17 cellular contexts compared by ENCODE assay signal in genomic region chr5:1092122-1092521, GRCh38. TPM values are rescaled to one million over a fixed set of nuclear protein-coding genes. Genes with fewer than 3 reads are reported as not detected.
DNase-seq lines count a peak whose midpoint lies in the region; ATAC-seq and TF ChIP-seq lines count a peak whose summit lies in the region.
"Had no signal": no experiment of that assay in that cellular context is flagged by ENCODE, and none has a peak within 500 bp of the region (broad histone marks: within the 10 kb centered on the region; RNA-seq: fewer than 3 reads in every experiment).

No MANE protein-coding gene starts in this region.

- H3K27me3 ChIP-seq in left ventricle myocardium inferior (ENCODE audit: low read depth) (no peaks in the 10 kb centered on the region), body of pancreas (no peaks in the 10 kb centered on the region)
- H3K27me3 ChIP-seq: BLaER1 had no signal

- H3K27ac ChIP-seq in left ventricle myocardium inferior (replicated peaks) (peak overlapping the region; percentile 83), body of pancreas (peak overlapping the region in 1 of 4 donors; percentile 5)
- H3K27ac ChIP-seq: BLaER1 had no signal

- TF ChIP-seq CTCF in left ventricle myocardium inferior (IDR thresholded peaks at IDR 0.05; ENCODE audit: borderline replicate concordance) (no peak), body of pancreas (IDR thresholded peaks at IDR 0.05) (no peak), nephron (IDR thresholded peaks at IDR 0.05; ENCODE audit: unreplicated experiment in 3 of 3) (no peak)

- peaks cover 19% of the 10 kb centered on the region for H3K36me3 Mint-ChIP-seq in nephron (ENCODE audit: low read depth)
- H3K36me3 Mint-ChIP-seq: IgD-negative memory B cell had no signal

- H3K4me3 Mint-ChIP-seq in nephron = no peak overlapping the region
- H3K4me3 Mint-ChIP-seq: CD14-positive monocyte; CD4-positive, alpha-beta memory T cell; GM23338; IgD-negative memory B cell had no signal

- H3K4me1 ChIP-seq in left ventricle myocardium inferior (peaks cover 74% of the 10 kb centered on the region), body of pancreas (peaks cover 12% of the 10 kb centered on the region)

- TF ChIP-seq POLR2A in body of pancreas (IDR thresholded peaks at IDR 0.05) = no peak

- H3K4me1 Mint-ChIP-seq in nephron = peaks cover 49% of the 10 kb centered on the region

- H3K4me3 ChIP-seq in left ventricle myocardium inferior (no peak overlapping the region), body of pancreas (no peak overlapping the region)
- H3K4me3 ChIP-seq: BLaER1, GM23338 had no signal

- H3K36me3 ChIP-seq in left ventricle myocardium inferior (peaks cover 65% of the 10 kb centered on the region), body of pancreas (replicated peaks in 1 of 2; ENCODE audit: insufficient read depth in 1 of 2, low read depth in 2 of 2) (peaks cover 0 to 22% of the 10 kb centered on the region in 2 donors)

- H3K27me3 Mint-ChIP-seq in nephron (ENCODE audit: low read depth) = peaks cover 8% of the 10 kb centered on the region
- H3K27me3 Mint-ChIP-seq: CD4-positive, alpha-beta memory T cell; IgD-negative memory B cell had no signal

- ATAC-seq in Right ventricle myocardium superior (ENCODE audit: poor library complexity) = no peak
- ATAC-seq in body of pancreas = peak; percentile 12
- ATAC-seq in HG03460 (IDR thresholded peaks at IDR 0.05; ENCODE audit: unreplicated experiment) = no peak
- ATAC-seq: GM23338 had no signal

- no peak for DNase-seq in left ventricle myocardium inferior
- no peak for DNase-seq in Right ventricle myocardium superior
- DNase-seq in body of pancreas = no peak
- DNase-seq in COR-L47 (lab: John Stamatoyannopoulos, UW) = no peak
- DNase-seq in T-helper 9 cell = no peak
- DNase-seq: 8988T; Calu3; CD4-positive, alpha-beta memory T cell; DMS79 treated with DMSO at 0.1 percent for 48 hours; GF-D8; HCEC 1CT had no signal

- no peaks in the 10 kb centered on the region for H3K9me3 Mint-ChIP-seq in nephron
- H3K9me3 Mint-ChIP-seq: CD14-positive monocyte; CD4-positive, alpha-beta memory T cell; GM23338; IgD-negative memory B cell had no signal

- H3K27ac Mint-ChIP-seq in nephron = peak overlapping the region in 2 of 3 experiments; percentile 73 to 82

- intact Hi-C loops in left ventricle myocardium inferior (cut with micrococcal nuclease) (no loop called here), Right ventricle myocardium superior (cut with DNase I) (loop anchor here (5.0 kb wide), 1 partner anchor 40 kb away; no protein-coding TSS in a partner anchor), body of pancreas (cut with DNase I) (no loop called here)

- H3K9me3 ChIP-seq in left ventricle myocardium inferior (replicated peaks) = no peaks in the 10 kb centered on the region
- H3K9me3 ChIP-seq in body of pancreas = no peaks in the 10 kb centered on the region
- H3K9me3 ChIP-seq: BLaER1 had no signal

- WGBS in body of pancreas, 2 donors = 87 to 98% methylated on average over 14 of the region's 14 CpGs

RNA-seq across cellular contexts. Expression of gene SLC12A7, which starts 19.7 kb away (rescaled TPM):
- total RNA-seq in left ventricle myocardium inferior = 140 TPM
- total RNA-seq in Right ventricle myocardium superior = 172 TPM
- 10 to 100 TPM; 35.5 to 42.8 TPM for total RNA-seq in body of pancreas
